Comparison of ENCODE assay signal across 12 cellular contexts in the genomic region with DNA sequence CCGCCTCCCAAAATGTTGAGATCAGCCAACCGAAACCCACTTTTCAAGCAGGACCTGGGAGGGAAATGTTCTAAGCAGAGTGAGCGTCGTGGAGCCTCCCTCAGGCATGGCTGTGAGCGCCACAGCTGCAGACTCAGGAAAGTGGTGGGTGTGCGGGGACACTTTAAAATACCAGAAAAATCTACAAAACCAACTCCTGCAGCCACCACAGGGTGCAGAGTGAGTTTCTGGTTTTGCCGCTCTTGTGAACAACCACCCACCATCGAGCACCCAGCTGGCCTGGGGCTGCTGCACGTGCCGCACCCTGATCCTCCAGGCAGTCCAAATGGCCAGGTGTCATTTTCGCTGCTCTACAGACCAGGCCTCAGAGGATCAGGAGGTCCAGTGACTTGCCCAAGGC. TPM values are rescaled to one million over a fixed set of nuclear protein-coding genes. Genes with fewer than 3 reads are reported as not detected.
DNase-seq lines count a peak whose midpoint lies in the region; ATAC-seq and TF ChIP-seq lines count a peak whose summit lies in the region.
"Had no signal": no experiment of that assay in that cellular context is flagged by ENCODE, and none has a peak within 500 bp of the region (broad histone marks: within the 10 kb centered on the region; RNA-seq: fewer than 3 reads in every experiment).

No MANE protein-coding gene starts in this region.

- no peak overlapping the region for H2BK120ac ChIP-seq in H9 (ENCODE audit: low read depth, low read length, poor library complexity, severe bottlenecking)

- no peak overlapping the region for H2AK5ac ChIP-seq in H9 (ENCODE audit: insufficient read length, low read length)

- no peaks in the 10 kb centered on the region for H3K36me3 ChIP-seq in BLaER1
- H3K36me3 ChIP-seq in neural progenitor cell = no peaks in the 10 kb centered on the region

- H3K4me3 ChIP-seq in BLaER1 = no peak overlapping the region
- H3K4me3 ChIP-seq in neural progenitor cell = no peak overlapping the region

- no peak overlapping the region for H3K4ac ChIP-seq in H9 (ENCODE audit: low read depth, low read length)

- no peak overlapping the region for H3K56ac ChIP-seq in H9 (ENCODE audit: insufficient read length, low read depth, low read length)

- H2BK5ac ChIP-seq in H9 (ENCODE audit: insufficient read length, low read length) = no peak overlapping the region

- H3K14ac ChIP-seq in H9 (ENCODE audit: insufficient read depth, low read length) = no peak overlapping the region

- H3K4me1 ChIP-seq in BLaER1 (peaks cover 63% of the 10 kb centered on the region), H9 (ENCODE audit: insufficient read depth, low read length) (no peaks in the 10 kb centered on the region), neural progenitor cell (peaks cover 6% of the 10 kb centered on the region)

- H3F3A ChIP-seq in neural progenitor cell (ENCODE audit: low read depth) = no peaks in the 10 kb centered on the region

- H2AFZ ChIP-seq in H9 (ENCODE audit: low read length) = no peak overlapping the region
- no peak overlapping the region for H2AFZ ChIP-seq in neural progenitor cell (replicated peaks)

- H2BK12ac ChIP-seq in H9 (ENCODE audit: insufficient read length, low read depth, low read length) = no peak overlapping the region

- H2BK15ac ChIP-seq in H9 (ENCODE audit: low read depth, low read length) = no peak overlapping the region

- ATAC-seq in activated T-cell treated with anti-CD3 and anti-CD28 coated beads, Interleukin-2, amount 50 U/mL, for 4 hours = no peak
- ATAC-seq: HCT116 had no signal

- no peak overlapping the region for H3K4me3 Mint-ChIP-seq in H9
- no peak overlapping the region for H3K4me3 Mint-ChIP-seq in neural progenitor cell
- no peak overlapping the region for H3K4me3 Mint-ChIP-seq in endothelial cell (ENCODE audit: unreplicated experiment)
- H3K4me3 Mint-ChIP-seq in activated T-cell treated with anti-CD3 and anti-CD28 coated beads, Interleukin-2, amount 50 U/mL, for 4 hours = no peak overlapping the region
- H3K4me3 Mint-ChIP-seq: CD4-positive, CD25-positive, alpha-beta regulatory T cell had no signal

- H3K79me1 ChIP-seq in H9 (ENCODE audit: insufficient read depth, low read depth, low read length, poor library complexity, severe bottlenecking) = no peaks in the 10 kb centered on the region

- H3K4me2 ChIP-seq in BLaER1 (peak overlapping the region; percentile 89), H9 (ENCODE audit: insufficient read depth, insufficient read length, low read length) (no peak overlapping the region), neural progenitor cell (no peak overlapping the region)

- H3K9me3 ChIP-seq in BLaER1 (peaks cover 12% of the 10 kb centered on the region), H9 (ENCODE audit: control insufficient read depth, low read depth, low read length) (no peaks in the 10 kb centered on the region), neural progenitor cell (ENCODE audit: low read depth) (no peaks in the 10 kb centered on the region)

- no peaks in the 10 kb centered on the region for H3K79me2 ChIP-seq in H9 (ENCODE audit: insufficient read depth, low read length)
- no peaks in the 10 kb centered on the region for H3K79me2 ChIP-seq in neural progenitor cell (ENCODE audit: low read depth)

- H3K27ac ChIP-seq in BLaER1 (peak overlapping the region; percentile 28; the same call in 1 of the 2 replicates), H9 (ENCODE audit: insufficient read length, low read depth, low read length) (no peak overlapping the region), neural progenitor cell (no peak overlapping the region)
- H3K27ac ChIP-seq: 22Rv1 had no signal

- H4K91ac ChIP-seq in H9 (ENCODE audit: insufficient read length, low read depth, low read length) = no peak overlapping the region

- H3K27me3 Mint-ChIP-seq in H9 (ENCODE audit: low read depth) = no peaks in the 10 kb centered on the region
- H3K27me3 Mint-ChIP-seq in neural progenitor cell (ENCODE audit: insufficient read depth, low read depth) = peaks cover 6% of the 10 kb centered on the region
- H3K27me3 Mint-ChIP-seq in endothelial cell (ENCODE audit: unreplicated experiment) = peaks cover 1% of the 10 kb centered on the region
- H3K27me3 Mint-ChIP-seq in activated T-cell treated with anti-CD3 and anti-CD28 coated beads, Interleukin-2, amount 50 U/mL, for 4 hours (ENCODE audit: low read depth) = peaks cover 4% of the 10 kb centered on the region

- H3K4me1 Mint-ChIP-seq in H9 = peaks cover 5 to 10% of the 10 kb centered on the region in 2 experiments
- H3K4me1 Mint-ChIP-seq in neural progenitor cell = peaks cover 11% of the 10 kb centered on the region
- H3K4me1 Mint-ChIP-seq in endothelial cell (ENCODE audit: unreplicated experiment) = no peaks in the 10 kb centered on the region
- no peaks in the 10 kb centered on the region for H3K4me1 Mint-ChIP-seq in activated T-cell treated with anti-CD3 and anti-CD28 coated beads, Interleukin-2, amount 50 U/mL, for 4 hours (ENCODE audit: low read depth)
- H3K4me1 Mint-ChIP-seq: CD4-positive, CD25-positive, alpha-beta regulatory T cell had no signal

- H2BK20ac ChIP-seq in H9 (ENCODE audit: low read depth, low read length, poor library complexity, severe bottlenecking) = no peak overlapping the region

- H3K36me3 Mint-ChIP-seq in H9 (ENCODE audit: insufficient read depth in 1 of 3, low read depth in 3 of 3) (no peaks in the 10 kb centered on the region), neural progenitor cell (peaks cover 5% of the 10 kb centered on the region), endothelial cell (ENCODE audit: low read depth, unreplicated experiment) (no peaks in the 10 kb centered on the region)
- H3K36me3 Mint-ChIP-seq in activated T-cell treated with anti-CD3 and anti-CD28 coated beads, Interleukin-2, amount 50 U/mL, for 4 hours (ENCODE audit: insufficient read depth) = peaks cover 1% of the 10 kb centered on the region
- H3K36me3 Mint-ChIP-seq: CD4-positive, CD25-positive, alpha-beta regulatory T cell had no signal

- no peak overlapping the region for H4K8ac ChIP-seq in H9 (replicated peaks; ENCODE audit: insufficient read length, low read depth, low read length)

- DNase-seq in H9 (no peak), RPMI8226 (peak; percentile 67), neural progenitor cell (ENCODE audit: low spot score) (no peak), T-helper 1 cell (no peak), endothelial cell (ENCODE audit: low spot score) (no peak)
- DNase-seq in stimulated activated naive CD4-positive, alpha-beta T cell treated with Interleukin-2 at 50 U/mL for 16 hours (lab: John Stamatoyannopoulos, UW) = no peak
- no peak for DNase-seq in activated T-cell treated with anti-CD3 and anti-CD28 coated beads, Interleukin-2, amount 50 U/mL, for 4 hours
- DNase-seq: CD4-positive, CD25-positive, alpha-beta regulatory T cell; DMS 273 treated with DMSO at 0.1 percent for 48 hours had no signal

- H4K5ac ChIP-seq in H9 (ENCODE audit: insufficient read length, low read depth, low read length) = no peak overlapping the region

- no peak overlapping the region for H3T11ph ChIP-seq in H9 (ENCODE audit: low read length)

- H3K9me3 Mint-ChIP-seq in H9 = no peaks in the 10 kb centered on the region
- peaks cover 2% of the 10 kb centered on the region for H3K9me3 Mint-ChIP-seq in neural progenitor cell
- no peaks in the 10 kb centered on the region for H3K9me3 Mint-ChIP-seq in endothelial cell (ENCODE audit: unreplicated experiment)
- no peaks in the 10 kb centered on the region for H3K9me3 Mint-ChIP-seq in activated T-cell treated with anti-CD3 and anti-CD28 coated beads, Interleukin-2, amount 50 U/mL, for 4 hours

- H4K20me1 ChIP-seq in BLaER1 (no peaks in the 10 kb centered on the region), H9 (ENCODE audit: control insufficient read depth, insufficient read depth, insufficient read length) (no peaks in the 10 kb centered on the region), neural progenitor cell (ENCODE audit: low read depth) (no peaks in the 10 kb centered on the region)

- H3K27ac Mint-ChIP-seq in H9 = peak overlapping the region in 2 of 3 experiments; percentile 81 to 87; a peak in 3 of 7 replicates
- peak overlapping the region; percentile 46 for H3K27ac Mint-ChIP-seq in neural progenitor cell
- no peak overlapping the region for H3K27ac Mint-ChIP-seq in endothelial cell (ENCODE audit: unreplicated experiment)
- H3K27ac Mint-ChIP-seq: CD4-positive, CD25-positive, alpha-beta regulatory T cell had no signal

- TF ChIP-seq CTCF in H9 (conservative IDR thresholded peaks at IDR 0.05) (no peak), neural progenitor cell (IDR thresholded peaks at IDR 0.05) (no peak), endothelial cell (IDR thresholded peaks at IDR 0.05; ENCODE audit: unreplicated experiment) (no peak)

- H3K23me2 ChIP-seq in H9 (ENCODE audit: insufficient read length, low read depth, low read length, poor library complexity, severe bottlenecking) = no peaks in the 10 kb centered on the region

- H3K18ac ChIP-seq in H9 (ENCODE audit: insufficient read length, low read depth, low read length) = no peak overlapping the region

- H3K9ac ChIP-seq in BLaER1 (no peak overlapping the region), H9 (ENCODE audit: extremely low read depth, insufficient read length, low read length) (no peak overlapping the region), neural progenitor cell (no peak overlapping the region)

- H3K27me3 ChIP-seq in BLaER1 (no peaks in the 10 kb centered on the region), H9 (ENCODE audit: insufficient read depth, low read length) (no peaks in the 10 kb centered on the region), neural progenitor cell (no peaks in the 10 kb centered on the region)

- WGBS in H9 (ENCODE audit: extremely low coverage, insufficient read length, low lambda C conversion rate) = no CpG with 5 or more reads among the region's 11 CpGs

- no peak overlapping the region for H3K23ac ChIP-seq in H9 (ENCODE audit: insufficient read length, low read depth, low read length)

RNA-seq across cellular contexts. Expression of a gene that starts 46.9 kb away (rescaled TPM):
- total RNA-seq in H9 (2021) (21.2 and 22.6 TPM in 2 replicates), neural progenitor cell (ENCODE audit: low replicate concordance) (12.3 and 18.0 TPM in 2 replicates), endothelial cell (ENCODE audit: unreplicated experiment) (7.7 TPM)
- under 1 TPM; 0.22 to 0.63 (median 0.38) TPM for total RNA-seq in activated T-cell treated with anti-CD3 and anti-CD28 coated beads, Interleukin-2, amount 50 U/mL, for 4 hours
